ENCODE assay signal across 22 cellular contexts in genomic region chr4:114264452-114264851, GRCh38.
DNase-seq lines count a peak whose midpoint lies in the region; ATAC-seq and TF ChIP-seq lines count a peak whose summit lies in the region.
"Had no signal": no experiment of that assay in that cellular context is flagged by ENCODE, and none has a peak within 500 bp of the region (broad histone marks: within the 10 kb centered on the region; RNA-seq: fewer than 3 reads in every experiment).

No MANE protein-coding gene starts in this region.

- H3K9me3 Mint-ChIP-seq in activated naive CD8-positive, alpha-beta T cell treated with anti-CD3 and anti-CD28 coated beads, Interleukin-2, amount 50 U/mL, for 24 hours: no peaks in the 10 kb centered on the region
- H3K9me3 Mint-ChIP-seq in activated T-helper 1 cell treated with anti-CD3 and anti-CD28 coated beads, Interleukin-12 subunit alpha, Interleukin-12 subunit beta, Interleukin-2, Interleukin-4 antibody, amounts not matched to agents 30 ng/mL and 10 ng/mL and 1 ng/mL, durations not matched to agents 14 hours and 24 hours and 36 hours: no peaks in the 10 kb centered on the region

- H3K27me3 Mint-ChIP-seq in activated naive CD8-positive, alpha-beta T cell treated with anti-CD3 and anti-CD28 coated beads, Interleukin-2, amount 50 U/mL, for 24 hours: no peaks in the 10 kb centered on the region
- no peaks in the 10 kb centered on the region for H3K27me3 Mint-ChIP-seq in activated T-helper 1 cell treated with anti-CD3 and anti-CD28 coated beads, Interleukin-12 subunit alpha, Interleukin-12 subunit beta, Interleukin-2, Interleukin-4 antibody, amounts not matched to agents 30 ng/mL and 10 ng/mL and 1 ng/mL, durations not matched to agents 14 hours and 24 hours and 36 hours (ENCODE audit: insufficient read depth)
- H3K27me3 Mint-ChIP-seq: CD4-positive, alpha-beta T cell had no signal

- CTCF ChIA-PET in HCT116 (lab: Charles Lee): no interaction called here

- no peaks in the 10 kb centered on the region for H3K36me3 Mint-ChIP-seq in activated naive CD8-positive, alpha-beta T cell treated with anti-CD3 and anti-CD28 coated beads, Interleukin-2, amount 50 U/mL, for 24 hours (ENCODE audit: low read depth)
- H3K36me3 Mint-ChIP-seq in activated T-helper 1 cell treated with anti-CD3 and anti-CD28 coated beads, Interleukin-12 subunit alpha, Interleukin-12 subunit beta, Interleukin-2, Interleukin-4 antibody, amounts not matched to agents 30 ng/mL and 10 ng/mL and 1 ng/mL, durations not matched to agents 14 hours and 24 hours and 36 hours (ENCODE audit: low read depth): no peaks in the 10 kb centered on the region

- no peak overlapping the region for H3K4me2 ChIP-seq in HCT116 (ENCODE audit: low read length)
- H3K4me2 ChIP-seq: BLaER1 had no signal

- H3K4me1 ChIP-seq in HCT116 (ENCODE audit: control insufficient read depth in 1 of 2, insufficient read depth in 2 of 2, low read length in 2 of 2): no peaks in the 10 kb centered on the region; a peak in 2 of 4 replicates
- no peaks in the 10 kb centered on the region for H3K4me1 ChIP-seq in vagina
- H3K4me1 ChIP-seq: BLaER1 had no signal

- no peaks in the 10 kb centered on the region for H3K4me1 Mint-ChIP-seq in activated naive CD8-positive, alpha-beta T cell treated with anti-CD3 and anti-CD28 coated beads, Interleukin-2, amount 50 U/mL, for 24 hours
- H3K4me1 Mint-ChIP-seq in activated T-helper 1 cell treated with anti-CD3 and anti-CD28 coated beads, Interleukin-12 subunit alpha, Interleukin-12 subunit beta, Interleukin-2, Interleukin-4 antibody, amounts not matched to agents 30 ng/mL and 10 ng/mL and 1 ng/mL, durations not matched to agents 14 hours and 24 hours and 36 hours (ENCODE audit: low read depth): no peaks in the 10 kb centered on the region
- H3K4me1 Mint-ChIP-seq: H9 had no signal

- H3K4me3 ChIP-seq in HCT116 (replicated peaks in 1 of 2; ENCODE audit: low read depth in 1 of 2, low read length in 2 of 2) (no peak overlapping the region), brain microvascular endothelial cell (ENCODE audit: low read depth, low read length) (no peak overlapping the region), vagina (no peak overlapping the region)
- H3K4me3 ChIP-seq: BLaER1, SK-N-MC had no signal

- TF ChIP-seq POLR2A in HCT116 (IDR thresholded peaks at IDR 0.05; ENCODE audit: borderline replicate concordance, extremely low read depth, insufficient read depth, insufficient read length): no peak
- TF ChIP-seq POLR2A in vagina (IDR thresholded peaks at IDR 0.05): no peak

- TF ChIP-seq CTCF in HCT116 (IDR thresholded peaks at IDR 0.05 in 2 of 3, conservative IDR thresholded peaks at IDR 0.05 in 1 of 3; ENCODE audit: borderline replicate concordance in 1 of 3, insufficient read depth in 1 of 3, low read depth in 2 of 3, low read length in 2 of 3) (no peak), brain microvascular endothelial cell (IDR thresholded peaks at IDR 0.05; ENCODE audit: low read depth, low read length, missing control alignments) (no peak), vagina (IDR thresholded peaks at IDR 0.05) (no peak)

- intact Hi-C loops in HCT116 (cut with micrococcal nuclease): no loop called here
- intact Hi-C loops in sciatic nerve (cut with DNase I): no loop called here
- intact Hi-C loops in vagina (cut with DNase I): no loop called here
- intact Hi-C loops in activated T-helper 1 cell treated with anti-CD3 and anti-CD28 coated beads, Interleukin-12 subunit alpha, Interleukin-12 subunit beta, Interleukin-2, Interleukin-4 antibody, amounts not matched to agents 30 ng/mL and 10 ng/mL and 1 ng/mL, durations not matched to agents 14 hours and 24 hours and 36 hours (cut with micrococcal nuclease): no loop called here

- H3K9me3 ChIP-seq in HCT116 (ENCODE audit: control insufficient read depth in 1 of 2, insufficient read depth in 1 of 2, low read depth in 1 of 2, low read length in 2 of 2) (no peaks in the 10 kb centered on the region), vagina (no peaks in the 10 kb centered on the region)
- H3K9me3 ChIP-seq: BLaER1 had no signal

- H3K27ac ChIP-seq in HCT116 (ENCODE audit: low read depth, low read length) (no peak overlapping the region), brain microvascular endothelial cell (peak overlapping the region; percentile 67), vagina (no peak overlapping the region)
- H3K27ac ChIP-seq: BLaER1 had no signal

- no peak overlapping the region for H3K9ac ChIP-seq in HCT116 (ENCODE audit: low read length)
- H3K9ac ChIP-seq: BLaER1 had no signal

- TF ChIP-seq RAD21 in HCT116 (IDR thresholded peaks at IDR 0.05; ENCODE audit: low read depth): no peak

- in situ Hi-C loops in brain microvascular endothelial cell (cut with HindIII; ENCODE audit: low pct_ligation_motif_present, low sequenced_read_pairs): no loop called here

- no TSS peak for BruUV-seq in HCT116 (replicated peaks; lab: Mats Ljungman, UMichigan)

- H3K4me3 Mint-ChIP-seq in activated naive CD8-positive, alpha-beta T cell treated with anti-CD3 and anti-CD28 coated beads, Interleukin-2, amount 50 U/mL, for 24 hours: no peak overlapping the region
- no peak overlapping the region for H3K4me3 Mint-ChIP-seq in activated T-helper 1 cell treated with anti-CD3 and anti-CD28 coated beads, Interleukin-12 subunit alpha, Interleukin-12 subunit beta, Interleukin-2, Interleukin-4 antibody, amounts not matched to agents 30 ng/mL and 10 ng/mL and 1 ng/mL, durations not matched to agents 14 hours and 24 hours and 36 hours
- H3K4me3 Mint-ChIP-seq: CD4-positive, alpha-beta T cell; H9 had no signal

- no peaks in the 10 kb centered on the region; the same call in 1 of the 2 replicates for H4K20me1 ChIP-seq in HCT116 (ENCODE audit: insufficient read depth)
- H4K20me1 ChIP-seq: BLaER1 had no signal

- H2AFZ ChIP-seq in HCT116 (ENCODE audit: low read depth, low read length, poor library complexity, severe bottlenecking): peak overlapping the region; percentile 28

- no peaks in the 10 kb centered on the region for H3K79me2 ChIP-seq in HCT116 (ENCODE audit: insufficient read depth, low read length)

- no peaks in the 10 kb centered on the region for H3K36me3 ChIP-seq in HCT116 (ENCODE audit: control insufficient read depth in 1 of 2, insufficient read depth in 2 of 2, low read length in 2 of 2)
- H3K36me3 ChIP-seq in brain microvascular endothelial cell (replicated peaks): no peaks in the 10 kb centered on the region
- H3K36me3 ChIP-seq in vagina: no peaks in the 10 kb centered on the region
- H3K36me3 ChIP-seq: BLaER1 had no signal

- ATAC-seq in HCT116 (no peak), sciatic nerve (peak; percentile 59)
- ATAC-seq in activated naive CD8-positive, alpha-beta T cell treated with anti-CD3 and anti-CD28 coated beads, Interleukin-2, amount 50 U/mL, for 24 hours: no peak

- H3K9me2 ChIP-seq in HCT116 (ENCODE audit: insufficient read depth): no peaks in the 10 kb centered on the region

- DNase-seq in HCT116 (ENCODE audit: low read depth, low spot score) (no peak), brain microvascular endothelial cell (no peak), kidney tubule cell (ENCODE audit: low spot score) (peak; percentile 17), sciatic nerve (ENCODE audit: low spot score) (no peak), vagina (ENCODE audit: extremely low spot score in 2 of 2) (no peak)
- DNase-seq in activated naive CD8-positive, alpha-beta T cell treated with anti-CD3 and anti-CD28 coated beads, Interleukin-2, amount 50 U/mL, for 24 hours: no peak
- DNase-seq in activated T-helper 1 cell treated with anti-CD3 and anti-CD28 coated beads, Interleukin-12 subunit alpha, Interleukin-12 subunit beta, Interleukin-2, Interleukin-4 antibody, amounts not matched to agents 30 ng/mL and 10 ng/mL and 1 ng/mL, durations not matched to agents 14 hours and 24 hours and 36 hours (ENCODE audit: low spot score): no peak
- DNase-seq: CD4-positive, alpha-beta T cell; COR-L47; DMS 273 treated with DMSO at 0.1 percent for 48 hours; DMS79 treated with DMSO at 0.1 percent for 48 hours; H9; KBM-7; NCI-H1092; NCI-H146; NCI-H2029; NCI-H226; NCI-H524 treated with DMSO at 0.1 percent for 48 hours; RPMI8226; SHP77 treated with DMSO at 0.1 percent for 48 hours had no signal

- RAD21 ChIA-PET in HCT116 (lab: Charles Lee; ENCODE audit: low non-redundant PET in 1 of 2, low total read pairs in 2 of 2, uncharacterized antibody in 2 of 2, unreplicated experiment in 2 of 2): no interaction called here

- POLR2A ChIA-PET in HCT116 (lab: Charles Lee): no interaction called here

- H3K27me3 ChIP-seq in HCT116 (ENCODE audit: insufficient read depth, low read length) (no peaks in the 10 kb centered on the region), brain microvascular endothelial cell (replicated peaks) (no peaks in the 10 kb centered on the region), vagina (no peaks in the 10 kb centered on the region)
- H3K27me3 ChIP-seq: BLaER1 had no signal

- H3K27ac Mint-ChIP-seq in activated naive CD8-positive, alpha-beta T cell treated with anti-CD3 and anti-CD28 coated beads, Interleukin-2, amount 50 U/mL, for 24 hours: no peak overlapping the region
- H3K27ac Mint-ChIP-seq in activated T-helper 1 cell treated with anti-CD3 and anti-CD28 coated beads, Interleukin-12 subunit alpha, Interleukin-12 subunit beta, Interleukin-2, Interleukin-4 antibody, amounts not matched to agents 30 ng/mL and 10 ng/mL and 1 ng/mL, durations not matched to agents 14 hours and 24 hours and 36 hours: no peak overlapping the region
- H3K27ac Mint-ChIP-seq: CD4-positive, alpha-beta T cell; H9 had no signal

TF ChIP-seq in HCT116, 20 proteins besides CTCF, POLR2A, EP300 and RAD21 (continues in another document):
- no peak for TF ChIP-seq YY1 (IDR thresholded peaks at IDR 0.05; ENCODE audit: extremely low read depth, insufficient replicate concordance, low read depth, low read length)
- TF ChIP-seq, protein P1, sequence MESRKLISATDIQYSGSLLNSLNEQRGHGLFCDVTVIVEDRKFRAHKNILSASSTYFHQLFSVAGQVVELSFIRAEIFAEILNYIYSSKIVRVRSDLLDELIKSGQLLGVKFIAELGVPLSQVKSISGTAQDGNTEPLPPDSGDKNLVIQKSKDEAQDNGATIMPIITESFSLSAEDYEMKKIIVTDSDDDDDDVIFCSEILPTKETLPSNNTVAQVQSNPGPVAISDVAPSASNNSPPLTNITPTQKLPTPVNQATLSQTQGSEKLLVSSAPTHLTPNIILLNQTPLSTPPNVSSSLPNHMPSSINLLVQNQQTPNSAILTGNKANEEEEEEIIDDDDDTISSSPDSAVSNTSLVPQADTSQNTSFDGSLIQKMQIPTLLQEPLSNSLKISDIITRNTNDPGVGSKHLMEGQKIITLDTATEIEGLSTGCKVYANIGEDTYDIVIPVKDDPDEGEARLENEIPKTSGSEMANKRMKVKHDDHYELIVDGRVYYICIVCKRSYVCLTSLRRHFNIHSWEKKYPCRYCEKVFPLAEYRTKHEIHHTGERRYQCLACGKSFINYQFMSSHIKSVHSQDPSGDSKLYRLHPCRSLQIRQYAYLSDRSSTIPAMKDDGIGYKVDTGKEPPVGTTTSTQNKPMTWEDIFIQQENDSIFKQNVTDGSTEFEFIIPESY (IDR thresholded peaks at IDR 0.05; ENCODE audit: extremely low read depth, insufficient replicate concordance, low read length): no peak
- no peak for TF ChIP-seq ELF1 (IDR thresholded peaks at IDR 0.05; ENCODE audit: borderline replicate concordance, low read depth)
- no peak for TF ChIP-seq CBX3 (IDR thresholded peaks at IDR 0.05; ENCODE audit: low read depth)
- no peak for TF ChIP-seq EGR1 (IDR thresholded peaks at IDR 0.05; ENCODE audit: low read depth)
